In genomic region chr13:108573455-108573854, GRCh38 we compare ENCODE assay signal across 4 cellular contexts.
"Had no signal": no experiment of that assay in that cellular context is flagged by ENCODE, and none has a peak within 500 bp of the region (broad histone marks: within the 10 kb centered on the region; RNA-seq: fewer than 3 reads in every experiment).

No MANE protein-coding gene starts in this region.

- H3K4me3 ChIP-seq: GM23338 had no signal

- DNase-seq: H9, HCEC 1CT, IMR-90 had no signal

- H3K4me2 ChIP-seq: GM23338 had no signal
